ENCODE assay signal across 8 cellular contexts in the genomic region with DNA sequence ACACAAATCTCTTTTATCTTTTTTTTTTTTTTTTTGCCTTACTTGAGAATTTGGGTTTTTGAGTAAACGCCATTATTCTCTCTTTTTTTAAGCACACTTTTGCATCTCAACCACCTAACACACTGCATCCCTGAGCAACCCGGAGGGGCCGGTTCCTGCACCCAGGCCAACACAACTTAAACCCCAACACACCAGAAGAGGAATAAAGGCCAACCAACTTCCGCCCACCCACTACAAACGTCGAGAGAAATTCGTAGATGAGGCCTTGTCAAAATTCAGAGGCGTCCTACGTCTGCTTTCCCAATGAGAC. TPM values are rescaled to one million over a fixed set of nuclear protein-coding genes. Genes with fewer than 3 reads are reported as not detected.
A peak's percentile ranks its signal among the peaks of the same experiment; 100 is the strongest.
DNase-seq lines count a peak whose midpoint lies in the region; TF ChIP-seq lines count a peak whose summit lies in the region.

No MANE protein-coding gene starts in this region.

- H3K27me3 Mint-ChIP-seq in activated T-helper 2 cell treated with anti-CD3 and anti-CD28 coated beads, Interferon-gamma antibody, Interleukin-2, Interleukin-4, amounts not matched to agents 10 μg/mL and 5 μg/mL and 100 μg/mL, durations not matched to agents 14 hours and 24 hours and 36 hours (ENCODE audit: low read depth): no peaks in the 10 kb centered on the region

- CTCF ChIA-PET in A673 (lab: Charles Lee): no interaction called here

- H3K27ac ChIP-seq in A673 (ENCODE audit: low read depth, low read length, poor library complexity, severe bottlenecking) (peak overlapping the region; percentile 96), iPS-20b (ENCODE audit: low read length) (no peak overlapping the region), suprapubic skin (no peak overlapping the region)

- intact Hi-C loops in A673 (cut with micrococcal nuclease; ENCODE audit: unreplicated experiment): loop anchor here (10.0 kb wide), 1 partner anchor 120 kb away; the partner anchor contains the start of gene RNF111
- intact Hi-C loops in activated T-helper 2 cell treated with anti-CD3 and anti-CD28 coated beads, Interferon-gamma antibody, Interleukin-2, Interleukin-4, amounts not matched to agents 10 μg/mL and 5 μg/mL and 100 μg/mL, durations not matched to agents 14 hours and 24 hours and 36 hours (cut with micrococcal nuclease): loop anchor here (1.0 to 10.0 kb wide), 2 partner anchors 124 to 550 kb away; partner anchors contain the start of gene GTF2A2

- POLR2A ChIA-PET in A673 (lab: Charles Lee; ENCODE audit: low non-redundant PET): no interaction called here

- peak overlapping the region; percentile 96 for H3K4me3 Mint-ChIP-seq in activated T-helper 2 cell treated with anti-CD3 and anti-CD28 coated beads, Interferon-gamma antibody, Interleukin-2, Interleukin-4, amounts not matched to agents 10 μg/mL and 5 μg/mL and 100 μg/mL, durations not matched to agents 14 hours and 24 hours and 36 hours (ENCODE audit: low read depth)

- no peaks in the 10 kb centered on the region for H3K9me3 ChIP-seq in A673 (ENCODE audit: low read depth, low read length, poor library complexity, severe bottlenecking)
- H3K9me3 ChIP-seq in iPS-20b (ENCODE audit: insufficient read depth, low read depth, low read length): no peaks in the 10 kb centered on the region
- no peaks in the 10 kb centered on the region for H3K9me3 ChIP-seq in suprapubic skin

- BruUV-seq in A673 (replicated peaks; lab: Mats Ljungman, UMichigan): no TSS peak

- DNase-seq in A673 (ENCODE audit: low spot score): no peak
- DNase-seq in H7: no peak
- no peak for DNase-seq in activated T-helper 2 cell treated with anti-CD3 and anti-CD28 coated beads, Interferon-gamma antibody, Interleukin-2, Interleukin-4, amounts not matched to agents 10 μg/mL and 5 μg/mL and 100 μg/mL, durations not matched to agents 14 hours and 24 hours and 36 hours (ENCODE audit: low spot score)
- DNase-seq in suprapubic skin (ENCODE audit: low spot score in 2 of 2): no peak
- DNase-seq in SHP77 treated with DMSO at 0.1 percent for 48 hours (lab: John Stamatoyannopoulos, UW): no peak
- DNase-seq in GM03348 (ENCODE audit: low spot score): no peak
- no peak for DNase-seq in iPS-NIHi7 (ENCODE audit: extremely low spot score)

- no peak for TF ChIP-seq POLR2A in suprapubic skin (IDR thresholded peaks at IDR 0.05)

- H3K36me3 ChIP-seq in A673 (ENCODE audit: insufficient read depth, low read length, poor library complexity, severe bottlenecking) (peaks cover 28% of the 10 kb centered on the region), H7 (replicated peaks; ENCODE audit: control insufficient read depth, insufficient read depth, low read length) (peaks cover 10% of the 10 kb centered on the region), iPS-20b (ENCODE audit: insufficient read depth, low read depth, low read length) (peaks cover 27% of the 10 kb centered on the region), suprapubic skin (peaks cover 7% of the 10 kb centered on the region)

- no peak for TF ChIP-seq CTCF in A673 (conservative IDR thresholded peaks at IDR 0.05; ENCODE audit: low read depth, low read length)
- TF ChIP-seq CTCF in suprapubic skin (IDR thresholded peaks at IDR 0.05): no peak

- H3K4me3 ChIP-seq in A673 (ENCODE audit: low read depth, low read length, poor library complexity, severe bottlenecking) (peak overlapping the region; percentile 83), H7 (ENCODE audit: insufficient read depth, low read depth, low read length) (peak overlapping the region; percentile 95), iPS-20b (ENCODE audit: low read length) (peak overlapping the region; percentile 87), suprapubic skin (peak overlapping the region; percentile 78)

- peaks cover 22% of the 10 kb centered on the region for H3K4me1 Mint-ChIP-seq in activated T-helper 2 cell treated with anti-CD3 and anti-CD28 coated beads, Interferon-gamma antibody, Interleukin-2, Interleukin-4, amounts not matched to agents 10 μg/mL and 5 μg/mL and 100 μg/mL, durations not matched to agents 14 hours and 24 hours and 36 hours (ENCODE audit: low read depth)

- TF ChIP-seq EP300 in suprapubic skin (IDR thresholded peaks at IDR 0.05): no peak

- WGBS in suprapubic skin: 2% methylated on average over 9 of the region's 9 CpGs

- H3K27ac Mint-ChIP-seq in activated T-helper 2 cell treated with anti-CD3 and anti-CD28 coated beads, Interferon-gamma antibody, Interleukin-2, Interleukin-4, amounts not matched to agents 10 μg/mL and 5 μg/mL and 100 μg/mL, durations not matched to agents 14 hours and 24 hours and 36 hours: peak overlapping the region; percentile 99

- H3K9ac ChIP-seq in iPS-20b (ENCODE audit: low read depth, low read length): peak overlapping the region; percentile 94; the same call in 1 of the 2 replicates

- H3K9me3 Mint-ChIP-seq in activated T-helper 2 cell treated with anti-CD3 and anti-CD28 coated beads, Interferon-gamma antibody, Interleukin-2, Interleukin-4, amounts not matched to agents 10 μg/mL and 5 μg/mL and 100 μg/mL, durations not matched to agents 14 hours and 24 hours and 36 hours: no peaks in the 10 kb centered on the region

- H3K27me3 ChIP-seq in A673 (replicated peaks; ENCODE audit: insufficient read depth, low read depth, low read length, poor library complexity) (no peaks in the 10 kb centered on the region), H7 (ENCODE audit: control insufficient read depth, insufficient read depth, low read length) (no peaks in the 10 kb centered on the region), iPS-20b (ENCODE audit: insufficient read depth, low read length) (no peaks in the 10 kb centered on the region), suprapubic skin (no peaks in the 10 kb centered on the region)

- H3K36me3 Mint-ChIP-seq in activated T-helper 2 cell treated with anti-CD3 and anti-CD28 coated beads, Interferon-gamma antibody, Interleukin-2, Interleukin-4, amounts not matched to agents 10 μg/mL and 5 μg/mL and 100 μg/mL, durations not matched to agents 14 hours and 24 hours and 36 hours (ENCODE audit: low read depth): peaks cover 35% of the 10 kb centered on the region

- H3K4me1 ChIP-seq in A673 (ENCODE audit: insufficient read depth, low read length, poor library complexity, severe bottlenecking) (peaks cover 7% of the 10 kb centered on the region), iPS-20b (ENCODE audit: insufficient read depth, low read length) (peaks cover 5% of the 10 kb centered on the region; the same call in 1 of the 2 replicates), suprapubic skin (peaks cover 9% of the 10 kb centered on the region)

RNA-seq across cellular contexts. Expression of gene CCNB2, which starts 0.4 kb away (rescaled TPM):
- 123 and 129 TPM in 2 replicates for total RNA-seq in A673 (2021)
- total RNA-seq in H7 (2014; rRNA removed; shearing (Covaris generic)): 103 and 128 TPM in 2 replicates
- 57.5 and 59.2 TPM in 2 replicates for total RNA-seq in activated T-helper 2 cell treated with anti-CD3 and anti-CD28 coated beads, Interferon-gamma antibody, Interleukin-2, Interleukin-4, amounts not matched to agents 10 μg/mL and 5 μg/mL and 100 μg/mL, durations not matched to agents 14 hours and 24 hours and 36 hours
- 10 to 100 TPM in 2 of 4 donors, 1 to 10 TPM in 2; 8.6 to 17.7 (median 11.8) TPM for total RNA-seq in suprapubic skin
